33 cellular contexts compared by ENCODE assay signal in genomic region chr14:105039458-105040205, GRCh38. TPM values are rescaled to one million over a fixed set of nuclear protein-coding genes. Genes with fewer than 3 reads are reported as not detected.
DNase-seq lines count a peak whose midpoint lies in the region; ATAC-seq and TF ChIP-seq lines count a peak whose summit lies in the region.
"Had no signal": no experiment of that assay in that cellular context is flagged by ENCODE, and none has a peak within 500 bp of the region (broad histone marks: within the 10 kb centered on the region; RNA-seq: fewer than 3 reads in every experiment).

No MANE protein-coding gene starts in this region.

- H3K9me3 Mint-ChIP-seq in WTC11: no peaks in the 10 kb centered on the region
- no peaks in the 10 kb centered on the region for H3K9me3 Mint-ChIP-seq in HFFc6
- H3K9me3 Mint-ChIP-seq: activated T-helper 2 cell treated with anti-CD3 and anti-CD28 coated beads, Interferon-gamma antibody, Interleukin-2, Interleukin-4, amounts not matched to agents 10 μg/mL and 5 μg/mL and 100 μg/mL, durations not matched to agents 14 hours and 24 hours and 36 hours; brain; T-helper 2 cell treated with Interferon-gamma antibody and Interleukin-4, amounts not matched to agents 5 μg/mL and 100 μg/mL, for 36 hours; type B pancreatic cell had no signal

- no peaks in the 10 kb centered on the region for H3K9me3 ChIP-seq in cardiac muscle cell (ENCODE audit: low read depth)
- no peaks in the 10 kb centered on the region for H3K9me3 ChIP-seq in left ventricle myocardium inferior (replicated peaks)
- no peaks in the 10 kb centered on the region for H3K9me3 ChIP-seq in lower lobe of right lung
- H3K9me3 ChIP-seq in tibial artery: no peaks in the 10 kb centered on the region
- H3K9me3 ChIP-seq: neutrophil had no signal

- H3K27ac ChIP-seq in cardiac muscle cell (peak overlapping the region; percentile 99), left ventricle myocardium inferior (replicated peaks) (no peak overlapping the region), lower lobe of right lung (no peak overlapping the region), tibial artery (no peak overlapping the region)
- H3K27ac ChIP-seq: C4-2B, neutrophil, VCaP had no signal

- peaks cover 21% of the 10 kb centered on the region for H3K4me1 ChIP-seq in cardiac muscle cell (ENCODE audit: low read depth)
- no peaks in the 10 kb centered on the region for H3K4me1 ChIP-seq in left ventricle myocardium inferior
- no peaks in the 10 kb centered on the region for H3K4me1 ChIP-seq in lower lobe of right lung
- no peaks in the 10 kb centered on the region for H3K4me1 ChIP-seq in tibial artery

- H3K27me3 Mint-ChIP-seq in WTC11 (ENCODE audit: low read depth) (peaks cover 24% of the 10 kb centered on the region), HFFc6 (ENCODE audit: insufficient read depth) (peaks cover 6% of the 10 kb centered on the region)

- CTCF ChIA-PET in WTC11 (lab: Charles Lee): no interaction called here

- H3K36me3 ChIP-seq in cardiac muscle cell (no peaks in the 10 kb centered on the region), left ventricle myocardium inferior (no peaks in the 10 kb centered on the region), lower lobe of right lung (no peaks in the 10 kb centered on the region), tibial artery (no peaks in the 10 kb centered on the region)
- H3K36me3 ChIP-seq: neutrophil had no signal

- H3K36me3 Mint-ChIP-seq in WTC11 (no peaks in the 10 kb centered on the region), HFFc6 (ENCODE audit: low read depth) (no peaks in the 10 kb centered on the region)
- H3K36me3 Mint-ChIP-seq: brain, type B pancreatic cell had no signal

- H3K4me3 Mint-ChIP-seq in WTC11: no peak overlapping the region
- no peak overlapping the region for H3K4me3 Mint-ChIP-seq in HFFc6
- H3K4me3 Mint-ChIP-seq: T-helper 2 cell treated with Interferon-gamma antibody and Interleukin-4, amounts not matched to agents 5 μg/mL and 100 μg/mL, for 36 hours; type B pancreatic cell had no signal

- intact Hi-C loops in left ventricle myocardium inferior (cut with micrococcal nuclease) (loop anchor here (10.0 kb wide), 1 partner anchor 65 kb away; the partner anchor contains the start of gene AHNAK2), lower lobe of right lung (cut with DNase I) (loop anchor here (10.0 kb wide), 1 partner anchor 65 kb away; the partner anchor contains the start of gene AHNAK2), tibial artery (cut with DNase I; ENCODE audit: low total_unique reads) (loop anchor here (2.0 kb wide), 1 partner anchor 63 kb away; no protein-coding TSS in a partner anchor)

- no peak for ATAC-seq in WTC11
- no peak for ATAC-seq in lower lobe of right lung
- ATAC-seq in HG02623 (IDR thresholded peaks at IDR 0.05; ENCODE audit: unreplicated experiment): no peak
- no peak for ATAC-seq in GM21786 (IDR thresholded peaks at IDR 0.05; ENCODE audit: unreplicated experiment)
- ATAC-seq: left colon, sciatic nerve had no signal

- peaks cover 5% of the 10 kb centered on the region for H3K27me3 ChIP-seq in cardiac muscle cell
- peaks cover 79% of the 10 kb centered on the region for H3K27me3 ChIP-seq in left ventricle myocardium inferior (ENCODE audit: low read depth)
- H3K27me3 ChIP-seq in lower lobe of right lung (ENCODE audit: low read depth): no peaks in the 10 kb centered on the region
- peaks cover 0 to 31% of the 10 kb centered on the region in 2 donors for H3K27me3 ChIP-seq in tibial artery

- peak in 1 of 2 donors; percentile 41 for DNase-seq in cardiac muscle cell (ENCODE audit: low read depth in 1 of 2, low spot score in 1 of 2)
- no peak for DNase-seq in left ventricle myocardium inferior
- no peak for DNase-seq in WTC11 (ENCODE audit: low spot score)
- peak; percentile 9 for DNase-seq in lower lobe of right lung
- no peak for DNase-seq in HFFc6
- DNase-seq in tibial artery: no peak
- DNase-seq: activated CD4-positive, alpha-beta T cell treated with anti-CD3 and anti-CD28 coated beads for 48 hours; activated naive CD4-positive, alpha-beta T cell treated with anti-CD3 and anti-CD28 coated beads, Interleukin-2, amount 50 U/mL, for 16 hours; amniotic stem cell; COR-L47; GDM1; HCEC 1CT; hypothalamus; left colon; NCI-H1092; NCI-H2171 treated with DMSO at 0.1 percent for 48 hours; NCI-H510A; Right ventricle myocardium superior; stimulated activated CD4-positive, alpha-beta T cell treated with anti-CD3 and anti-CD28 coated beads, Interleukin-4, amount 100 ng/mL, for 24 hours had no signal

- H3K27ac Mint-ChIP-seq in WTC11 (no peak overlapping the region), HFFc6 (no peak overlapping the region)
- H3K27ac Mint-ChIP-seq: activated T-helper 2 cell treated with anti-CD3 and anti-CD28 coated beads, Interferon-gamma antibody, Interleukin-2, Interleukin-4, amounts not matched to agents 10 μg/mL and 5 μg/mL and 100 μg/mL, durations not matched to agents 14 hours and 24 hours and 36 hours; progenitor cell of endocrine pancreas; T-helper 2 cell treated with Interferon-gamma antibody and Interleukin-4, amounts not matched to agents 5 μg/mL and 100 μg/mL, for 36 hours; type B pancreatic cell had no signal

- TF ChIP-seq CTCF in cardiac muscle cell (IDR thresholded peaks at IDR 0.05; ENCODE audit: low read depth, low read length) (no peak), left ventricle myocardium inferior (IDR thresholded peaks at IDR 0.05; ENCODE audit: borderline replicate concordance) (no peak), WTC11 (IDR thresholded peaks at IDR 0.05) (no peak), lower lobe of right lung (IDR thresholded peaks at IDR 0.05) (no peak), HFFc6 (IDR thresholded peaks at IDR 0.05) (no peak), tibial artery (IDR thresholded peaks at IDR 0.05) (no peak)

- peaks cover 4% of the 10 kb centered on the region; the same call in 1 of the 2 replicates for H3K4me1 Mint-ChIP-seq in WTC11
- H3K4me1 Mint-ChIP-seq in HFFc6 (ENCODE audit: low read depth): peaks cover 6% of the 10 kb centered on the region; the same call in 1 of the 2 replicates

- no peak overlapping the region for H3K4me3 ChIP-seq in cardiac muscle cell
- H3K4me3 ChIP-seq in left ventricle myocardium inferior: no peak overlapping the region
- no peak overlapping the region for H3K4me3 ChIP-seq in lower lobe of right lung
- no peak overlapping the region for H3K4me3 ChIP-seq in tibial artery

- POLR2A ChIA-PET in WTC11 (lab: Charles Lee): no interaction called here

TF ChIP-seq in WTC11, 78 proteins besides CTCF, POLR2A, EP300 and RAD21:
- 0 out of 2 replicates have a peak, but pooled peaks have one; percentile 29 for TF ChIP-seq GABPB1 (CRISPR knock-in tag; IDR thresholded peaks at IDR 0.05)
- TF ChIP-seq HMGA2 (CRISPR knock-in tag; IDR thresholded peaks at IDR 0.05): no peak

RNA-seq across cellular contexts. Expression of gene CDCA4, which starts 18.7 kb away (rescaled TPM):
- total RNA-seq in cardiac muscle cell (36.7 and 47.7 TPM in 2 replicates), left ventricle myocardium inferior (2.0 TPM), WTC11 (2021) (55.9 to 63.3 TPM (median 58.3 TPM) in 3 replicates), lower lobe of right lung (6.9 TPM)
- 34.5 and 46.0 TPM in 2 replicates for polyA plus RNA-seq in cardiac muscle cell
- total RNA-seq in HFFc6 (2021; fragmentation: NEBNext Ultra II Directional; extraction: Animal tissue kit (Norgen Biotek cat#: 25700)): 10 to 100 TPM; 11.6 to 20.3 (median 18.4) TPM

RNA-seq across cellular contexts. Expression of gene GPR132, which starts 25.6 kb away (rescaled TPM):
- total RNA-seq in cardiac muscle cell: 1.2 and 2.0 TPM in 2 replicates
- 1.0 TPM in 2 replicates for polyA plus RNA-seq in cardiac muscle cell
- total RNA-seq in left ventricle myocardium inferior: 1.0 TPM
- 0.09 to 0.13 TPM in 2 of 3 replicates, not detected in the other for total RNA-seq in WTC11 (2021)
- 7.2 TPM for total RNA-seq in lower lobe of right lung
- total RNA-seq in HFFc6 (2021; fragmentation: NEBNext Ultra II Directional; extraction: Animal tissue kit (Norgen Biotek cat#: 25700)): under 1 TPM in 2 of 6 experiments, not detected in 4; 0.05 to 0.14 TPM
- total RNA-seq: A172, endothelial cell of umbilical vein, M059J had no signal
- polyA plus RNA-seq: endothelial cell of umbilical vein had no signal

RNA-seq across cellular contexts. Expression of gene CLBA1, which starts 54.0 kb away (rescaled TPM):
- total RNA-seq in cardiac muscle cell (15.5 and 20.9 TPM in 2 replicates), left ventricle myocardium inferior (2.4 TPM), WTC11 (2021) (2.6 to 3.8 TPM (median 2.8 TPM) in 3 replicates), lower lobe of right lung (10.5 TPM)
- polyA plus RNA-seq in cardiac muscle cell: 13.4 and 20.4 TPM in 2 replicates
- total RNA-seq in HFFc6 (2021; fragmentation: NEBNext Ultra II Directional; extraction: Animal tissue kit (Norgen Biotek cat#: 25700)): 10 to 100 TPM in 2 of 6 experiments, 1 to 10 TPM in 4; 5.9 to 12.3 (median 7.9) TPM
